In the genomic region with DNA sequence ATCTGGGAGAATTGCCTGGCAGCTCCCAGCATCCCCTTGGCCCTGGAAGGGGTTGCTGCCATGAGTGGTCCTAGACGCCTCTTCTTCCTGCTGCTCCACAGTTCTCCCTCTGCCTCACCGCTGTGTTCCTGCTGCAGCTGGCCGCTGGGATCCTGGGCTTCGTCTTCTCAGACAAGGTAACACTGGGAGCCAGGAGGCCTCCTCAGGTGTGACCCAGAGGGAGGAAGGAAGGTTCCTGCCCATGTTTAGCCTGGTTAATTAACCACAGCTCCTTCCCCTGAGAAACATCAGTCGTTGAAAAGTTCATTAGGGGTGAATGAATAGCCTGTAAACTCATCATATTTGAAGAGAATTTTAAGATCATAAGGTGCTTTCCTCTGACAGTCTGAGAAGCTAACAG, we compare ENCODE assay signal across 1 cellular context.
TF ChIP-seq lines count a peak whose summit lies in the region.

No MANE protein-coding gene starts in this region.

TF ChIP-seq in GM12878, 131 proteins besides CTCF, POLR2A, EP300 and RAD21:
- TF ChIP-seq ATF7 (IDR thresholded peaks at IDR 0.05; ENCODE audit: low read depth) = no peak
- TF ChIP-seq BHLHE40 (IDR thresholded peaks at IDR 0.05; ENCODE audit: borderline replicate concordance in 1 of 2, low read depth in 2 of 2, low read length in 1 of 2) = no peak; a peak in 1 of 4 replicates
- TF ChIP-seq, protein P1, sequence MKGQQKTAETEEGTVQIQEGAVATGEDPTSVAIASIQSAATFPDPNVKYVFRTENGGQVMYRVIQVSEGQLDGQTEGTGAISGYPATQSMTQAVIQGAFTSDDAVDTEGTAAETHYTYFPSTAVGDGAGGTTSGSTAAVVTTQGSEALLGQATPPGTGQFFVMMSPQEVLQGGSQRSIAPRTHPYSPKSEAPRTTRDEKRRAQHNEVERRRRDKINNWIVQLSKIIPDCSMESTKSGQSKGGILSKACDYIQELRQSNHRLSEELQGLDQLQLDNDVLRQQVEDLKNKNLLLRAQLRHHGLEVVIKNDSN (IDR thresholded peaks at IDR 0.05; ENCODE audit: borderline replicate concordance, extremely low read length, insufficient read depth, low read depth, low read length) = no peak
- peak; percentile 36; the same call in 1 of the 2 replicates for TF ChIP-seq IKZF1 (conservative IDR thresholded peaks at IDR 0.05)
- TF ChIP-seq, protein P2, sequence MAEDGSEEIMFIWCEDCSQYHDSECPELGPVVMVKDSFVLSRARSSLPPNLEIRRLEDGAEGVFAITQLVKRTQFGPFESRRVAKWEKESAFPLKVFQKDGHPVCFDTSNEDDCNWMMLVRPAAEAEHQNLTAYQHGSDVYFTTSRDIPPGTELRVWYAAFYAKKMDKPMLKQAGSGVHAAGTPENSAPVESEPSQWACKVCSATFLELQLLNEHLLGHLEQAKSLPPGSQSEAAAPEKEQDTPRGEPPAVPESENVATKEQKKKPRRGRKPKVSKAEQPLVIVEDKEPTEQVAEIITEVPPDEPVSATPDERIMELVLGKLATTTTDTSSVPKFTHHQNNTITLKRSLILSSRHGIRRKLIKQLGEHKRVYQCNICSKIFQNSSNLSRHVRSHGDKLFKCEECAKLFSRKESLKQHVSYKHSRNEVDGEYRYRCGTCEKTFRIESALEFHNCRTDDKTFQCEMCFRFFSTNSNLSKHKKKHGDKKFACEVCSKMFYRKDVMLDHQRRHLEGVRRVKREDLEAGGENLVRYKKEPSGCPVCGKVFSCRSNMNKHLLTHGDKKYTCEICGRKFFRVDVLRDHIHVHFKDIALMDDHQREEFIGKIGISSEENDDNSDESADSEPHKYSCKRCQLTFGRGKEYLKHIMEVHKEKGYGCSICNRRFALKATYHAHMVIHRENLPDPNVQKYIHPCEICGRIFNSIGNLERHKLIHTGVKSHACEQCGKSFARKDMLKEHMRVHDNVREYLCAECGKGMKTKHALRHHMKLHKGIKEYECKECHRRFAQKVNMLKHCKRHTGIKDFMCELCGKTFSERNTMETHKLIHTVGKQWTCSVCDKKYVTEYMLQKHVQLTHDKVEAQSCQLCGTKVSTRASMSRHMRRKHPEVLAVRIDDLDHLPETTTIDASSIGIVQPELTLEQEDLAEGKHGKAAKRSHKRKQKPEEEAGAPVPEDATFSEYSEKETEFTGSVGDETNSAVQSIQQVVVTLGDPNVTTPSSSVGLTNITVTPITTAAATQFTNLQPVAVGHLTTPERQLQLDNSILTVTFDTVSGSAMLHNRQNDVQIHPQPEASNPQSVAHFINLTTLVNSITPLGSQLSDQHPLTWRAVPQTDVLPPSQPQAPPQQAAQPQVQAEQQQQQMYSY (CRISPR knock-in tag; IDR thresholded peaks at IDR 0.05) = no peak
- TF ChIP-seq IKZF2 (IDR thresholded peaks at IDR 0.05) = peak in 1 of 2 experiments; percentile 35; a peak in 2 of 4 replicates
- peak; percentile 36; the same call in 1 of the 2 replicates for TF ChIP-seq CHD2 (IDR thresholded peaks at IDR 0.05; ENCODE audit: borderline replicate concordance, low read depth, low read length)
- TF ChIP-seq, protein P3, sequence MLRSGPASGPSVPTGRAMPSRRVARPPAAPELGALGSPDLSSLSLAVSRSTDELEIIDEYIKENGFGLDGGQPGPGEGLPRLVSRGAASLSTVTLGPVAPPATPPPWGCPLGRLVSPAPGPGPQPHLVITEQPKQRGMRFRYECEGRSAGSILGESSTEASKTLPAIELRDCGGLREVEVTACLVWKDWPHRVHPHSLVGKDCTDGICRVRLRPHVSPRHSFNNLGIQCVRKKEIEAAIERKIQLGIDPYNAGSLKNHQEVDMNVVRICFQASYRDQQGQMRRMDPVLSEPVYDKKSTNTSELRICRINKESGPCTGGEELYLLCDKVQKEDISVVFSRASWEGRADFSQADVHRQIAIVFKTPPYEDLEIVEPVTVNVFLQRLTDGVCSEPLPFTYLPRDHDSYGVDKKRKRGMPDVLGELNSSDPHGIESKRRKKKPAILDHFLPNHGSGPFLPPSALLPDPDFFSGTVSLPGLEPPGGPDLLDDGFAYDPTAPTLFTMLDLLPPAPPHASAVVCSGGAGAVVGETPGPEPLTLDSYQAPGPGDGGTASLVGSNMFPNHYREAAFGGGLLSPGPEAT (IDR thresholded peaks at IDR 0.05; ENCODE audit: low read depth) = 0 out of 2 replicates have a peak, but pooled peaks have one; percentile 19
- TF ChIP-seq FOXM1 (IDR thresholded peaks at IDR 0.05; ENCODE audit: low read depth, low read length) = 0 out of 2 replicates have a peak, but pooled peaks have one; percentile 19
- TF ChIP-seq CUX1 (IDR thresholded peaks at IDR 0.05; ENCODE audit: insufficient replicate concordance, low read depth, low read length) = no peak
- TF ChIP-seq, protein P4, sequence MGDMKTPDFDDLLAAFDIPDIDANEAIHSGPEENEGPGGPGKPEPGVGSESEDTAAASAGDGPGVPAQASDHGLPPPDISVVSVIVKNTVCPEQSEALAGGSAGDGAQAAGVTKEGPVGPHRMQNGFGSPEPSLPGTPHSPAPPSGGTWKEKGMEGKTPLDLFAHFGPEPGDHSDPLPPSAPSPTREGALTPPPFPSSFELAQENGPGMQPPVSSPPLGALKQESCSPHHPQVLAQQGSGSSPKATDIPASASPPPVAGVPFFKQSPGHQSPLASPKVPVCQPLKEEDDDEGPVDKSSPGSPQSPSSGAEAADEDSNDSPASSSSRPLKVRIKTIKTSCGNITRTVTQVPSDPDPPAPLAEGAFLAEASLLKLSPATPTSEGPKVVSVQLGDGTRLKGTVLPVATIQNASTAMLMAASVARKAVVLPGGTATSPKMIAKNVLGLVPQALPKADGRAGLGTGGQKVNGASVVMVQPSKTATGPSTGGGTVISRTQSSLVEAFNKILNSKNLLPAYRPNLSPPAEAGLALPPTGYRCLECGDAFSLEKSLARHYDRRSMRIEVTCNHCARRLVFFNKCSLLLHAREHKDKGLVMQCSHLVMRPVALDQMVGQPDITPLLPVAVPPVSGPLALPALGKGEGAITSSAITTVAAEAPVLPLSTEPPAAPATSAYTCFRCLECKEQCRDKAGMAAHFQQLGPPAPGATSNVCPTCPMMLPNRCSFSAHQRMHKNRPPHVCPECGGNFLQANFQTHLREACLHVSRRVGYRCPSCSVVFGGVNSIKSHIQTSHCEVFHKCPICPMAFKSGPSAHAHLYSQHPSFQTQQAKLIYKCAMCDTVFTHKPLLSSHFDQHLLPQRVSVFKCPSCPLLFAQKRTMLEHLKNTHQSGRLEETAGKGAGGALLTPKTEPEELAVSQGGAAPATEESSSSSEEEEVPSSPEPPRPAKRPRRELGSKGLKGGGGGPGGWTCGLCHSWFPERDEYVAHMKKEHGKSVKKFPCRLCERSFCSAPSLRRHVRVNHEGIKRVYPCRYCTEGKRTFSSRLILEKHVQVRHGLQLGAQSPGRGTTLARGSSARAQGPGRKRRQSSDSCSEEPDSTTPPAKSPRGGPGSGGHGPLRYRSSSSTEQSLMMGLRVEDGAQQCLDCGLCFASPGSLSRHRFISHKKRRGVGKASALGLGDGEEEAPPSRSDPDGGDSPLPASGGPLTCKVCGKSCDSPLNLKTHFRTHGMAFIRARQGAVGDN (IDR thresholded peaks at IDR 0.05) = peak; percentile 88; the same call in 1 of the 2 replicates
- no peak for TF ChIP-seq SP1 (IDR thresholded peaks at IDR 0.05; ENCODE audit: low read depth, low read length)
- TF ChIP-seq ZBTB11 (CRISPR knock-in tag; IDR thresholded peaks at IDR 0.05) = no peak
- TF ChIP-seq, protein P5, sequence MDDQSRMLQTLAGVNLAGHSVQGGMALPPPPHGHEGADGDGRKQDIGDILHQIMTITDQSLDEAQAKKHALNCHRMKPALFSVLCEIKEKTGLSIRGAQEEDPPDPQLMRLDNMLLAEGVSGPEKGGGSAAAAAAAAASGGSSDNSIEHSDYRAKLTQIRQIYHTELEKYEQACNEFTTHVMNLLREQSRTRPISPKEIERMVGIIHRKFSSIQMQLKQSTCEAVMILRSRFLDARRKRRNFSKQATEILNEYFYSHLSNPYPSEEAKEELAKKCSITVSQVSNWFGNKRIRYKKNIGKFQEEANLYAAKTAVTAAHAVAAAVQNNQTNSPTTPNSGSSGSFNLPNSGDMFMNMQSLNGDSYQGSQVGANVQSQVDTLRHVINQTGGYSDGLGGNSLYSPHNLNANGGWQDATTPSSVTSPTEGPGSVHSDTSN (IDR thresholded peaks at IDR 0.05; ENCODE audit: insufficient replicate concordance, low read depth, low read length) = no peak
- TF ChIP-seq ZNF622 (IDR thresholded peaks at IDR 0.05) = no peak
- TF ChIP-seq NR2F1 (conservative IDR thresholded peaks at IDR 0.05) = peak; percentile 41; the same call in 1 of the 2 replicates
- peak; percentile 64 to 78 for TF ChIP-seq SRF (IDR thresholded peaks at IDR 0.05; ENCODE audit: low read depth in 2 of 2, low read length in 2 of 2)
- peak; percentile 69; the same call in 1 of the 2 replicates for TF ChIP-seq BCL11A (IDR thresholded peaks at IDR 0.05; ENCODE audit: low read depth, low read length)
- TF ChIP-seq ELK1 (IDR thresholded peaks at IDR 0.05; ENCODE audit: low read depth, low read length) = peak; percentile 90
- no peak for TF ChIP-seq ZNF24 (IDR thresholded peaks at IDR 0.05)
- TF ChIP-seq MTA2 (IDR thresholded peaks at IDR 0.05; ENCODE audit: low read depth) = peak; percentile 91
- no peak for TF ChIP-seq IRF5 (IDR thresholded peaks at IDR 0.05; ENCODE audit: borderline replicate concordance)
- peak; percentile 80 for TF ChIP-seq MEF2B (IDR thresholded peaks at IDR 0.05; ENCODE audit: partially characterized antibody, poor library complexity, severe bottlenecking)
- no peak for TF ChIP-seq CBX3 (IDR thresholded peaks at IDR 0.05; ENCODE audit: borderline replicate concordance, low read depth)
- no peak for TF ChIP-seq WRNIP1 (IDR thresholded peaks at IDR 0.05; ENCODE audit: borderline replicate concordance, low read depth, low read length)
- TF ChIP-seq ZNF207 (IDR thresholded peaks at IDR 0.05; ENCODE audit: borderline replicate concordance) = no peak
